In genomic region chr14:96065661-96066459, GRCh38 we compare ENCODE assay signal across 1 cellular context.
TF ChIP-seq lines count a peak whose summit lies in the region.

No MANE protein-coding gene starts in this region.

TF ChIP-seq in GM23338, 12 proteins besides CTCF, POLR2A, EP300 and RAD21 (continued from another document):
- TF ChIP-seq ZNF462 (CRISPR knock-in tag; IDR thresholded peaks at IDR 0.05) (no peak), ETS1 (IDR thresholded peaks at IDR 0.05) (no peak), CREB1 (CRISPR knock-in tag; IDR thresholded peaks at IDR 0.05; ENCODE audit: low read depth) (no peak), STAT1 (IDR thresholded peaks at IDR 0.05; ENCODE audit: unreplicated experiment) (no peak), ZNF331 (CRISPR knock-in tag; IDR thresholded peaks at IDR 0.05; ENCODE audit: low read depth) (no peak), POLR2AphosphoS5 (IDR thresholded peaks at IDR 0.05; ENCODE audit: low read depth) (no peak), REST (IDR thresholded peaks at IDR 0.05; ENCODE audit: unreplicated experiment) (no peak), EZH2phosphoT487 (IDR thresholded peaks at IDR 0.05; ENCODE audit: unreplicated experiment) (no peak), ZNF114 (CRISPR knock-in tag; IDR thresholded peaks at IDR 0.05) (no peak), JUNB (IDR thresholded peaks at IDR 0.05; ENCODE audit: unreplicated experiment) (no peak)
